In the genomic region with DNA sequence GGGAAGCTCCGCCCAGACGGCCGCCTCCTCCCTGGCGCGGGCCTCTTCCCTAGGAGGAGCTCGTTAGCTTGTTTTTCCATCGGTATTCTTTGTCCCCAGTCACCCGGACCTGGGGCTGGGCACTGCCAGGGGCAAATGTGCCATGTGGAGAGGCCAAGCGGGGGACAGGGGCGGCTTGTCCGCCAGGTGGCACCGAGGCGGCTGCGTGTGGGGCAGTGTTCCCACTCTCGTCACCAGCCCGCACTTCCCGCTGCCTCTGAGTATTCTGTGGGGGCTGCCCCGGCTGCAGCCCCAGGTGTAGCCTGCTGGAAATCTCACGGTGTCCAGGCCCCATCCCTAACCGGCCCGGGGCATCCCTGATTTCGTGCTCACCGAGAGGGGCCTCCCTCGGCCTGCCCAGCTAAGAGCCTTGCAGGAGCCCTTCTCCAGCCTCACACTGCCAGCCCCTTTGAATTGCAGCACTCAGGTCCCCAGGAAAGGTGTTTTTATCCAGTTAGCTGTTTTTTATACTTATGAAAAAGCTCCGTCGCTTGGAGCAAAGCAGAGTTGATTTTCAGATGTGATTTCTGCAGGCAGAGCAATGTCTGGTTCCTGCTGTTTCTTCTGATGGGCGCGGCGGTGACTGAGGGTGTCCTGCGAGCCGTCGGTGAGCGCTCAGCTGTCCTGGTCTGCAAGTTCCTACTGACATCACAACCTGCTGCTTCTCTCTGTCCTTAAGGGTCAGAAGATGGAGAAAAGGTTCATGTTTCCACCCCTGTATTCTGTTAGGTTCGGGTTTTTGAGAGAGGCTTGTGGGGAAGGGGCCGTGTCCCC, we compare ENCODE assay signal across 19 cellular contexts.
DNase-seq lines count a peak whose midpoint lies in the region; ATAC-seq and TF ChIP-seq lines count a peak whose summit lies in the region.
"Had no signal": no experiment of that assay in that cellular context is flagged by ENCODE, and none has a peak within 500 bp of the region (broad histone marks: within the 10 kb centered on the region; RNA-seq: fewer than 3 reads in every experiment).

No MANE protein-coding gene starts in this region.

- TF ChIP-seq POLR2A in Peyer's patch (IDR thresholded peaks at IDR 0.05) (no peak), prostate gland (IDR thresholded peaks at IDR 0.05) (peak; percentile 23)

- no peaks in the 10 kb centered on the region for H3K4me1 ChIP-seq in Peyer's patch
- H3K4me1 ChIP-seq in prostate gland (replicated peaks), result no peaks in the 10 kb centered on the region

- H3K4me3 Mint-ChIP-seq in natural killer cell, result no peak overlapping the region
- H3K4me3 Mint-ChIP-seq: activated CD8-positive, alpha-beta T cell treated with anti-CD3 and anti-CD28 coated beads, Interleukin-2, amount 10 ng/mL, durations not matched to agents 7 days and 5 days; activated naive CD8-positive, alpha-beta T cell treated with anti-CD3 and anti-CD28 coated beads for 36 hours; activated T-cell treated with anti-CD3 and anti-CD28 coated beads, Interleukin-2, amount 50 U/mL, for 72 hours; naive thymus-derived CD8-positive, alpha-beta T cell; stimulated activated naive CD8-positive, alpha-beta T cell treated with anti-CD3 and anti-CD28 coated beads, Interleukin-15, Interleukin-2, amounts not matched to agents 100 ng/mL and 50 ng/mL, for 24 hours had no signal

- no peaks in the 10 kb centered on the region for H3K4me1 Mint-ChIP-seq in natural killer cell
- H3K4me1 Mint-ChIP-seq: activated naive CD8-positive, alpha-beta T cell treated with anti-CD3 and anti-CD28 coated beads for 36 hours had no signal

- 51% methylated on average over 35 of the region's 35 CpGs for WGBS in prostate gland

- H3K9me3 ChIP-seq in Peyer's patch, result no peaks in the 10 kb centered on the region
- H3K9me3 ChIP-seq in prostate gland, result no peaks in the 10 kb centered on the region
- H3K9me3 ChIP-seq: MG63 had no signal

- H3K27ac Mint-ChIP-seq in natural killer cell, result no peak overlapping the region
- H3K27ac Mint-ChIP-seq: activated CD8-positive, alpha-beta T cell treated with anti-CD3 and anti-CD28 coated beads, Interleukin-2, amount 10 ng/mL, durations not matched to agents 7 days and 5 days; activated naive CD8-positive, alpha-beta T cell treated with anti-CD3 and anti-CD28 coated beads for 36 hours; activated T-cell treated with anti-CD3 and anti-CD28 coated beads, Interleukin-2, amount 50 U/mL, for 72 hours; stimulated activated naive CD8-positive, alpha-beta T cell treated with anti-CD3 and anti-CD28 coated beads, Interleukin-15, Interleukin-2, amounts not matched to agents 100 ng/mL and 50 ng/mL, for 24 hours had no signal

- H3K36me3 Mint-ChIP-seq in natural killer cell, result no peaks in the 10 kb centered on the region
- H3K36me3 Mint-ChIP-seq: activated naive CD8-positive, alpha-beta T cell treated with anti-CD3 and anti-CD28 coated beads for 36 hours; naive thymus-derived CD8-positive, alpha-beta T cell had no signal

- intact Hi-C loops in prostate gland (cut with DNase I) (no loop called here), natural killer cell (cut with micrococcal nuclease) (no loop called here)

- H3K4me3 ChIP-seq in Peyer's patch (no peak overlapping the region), prostate gland (no peak overlapping the region)
- H3K4me3 ChIP-seq: GM23248, MG63 had no signal

- H3K27me3 ChIP-seq in Peyer's patch, result no peaks in the 10 kb centered on the region
- no peaks in the 10 kb centered on the region for H3K27me3 ChIP-seq in prostate gland (replicated peaks; ENCODE audit: insufficient read depth)
- H3K27me3 ChIP-seq: MG63 had no signal

- TF ChIP-seq CTCF in Peyer's patch (IDR thresholded peaks at IDR 0.05) (peak in 1 of 6 experiments; percentile 7), prostate gland (IDR thresholded peaks at IDR 0.05) (peak in 3 of 4 experiments; percentile 17 to 47 (median 36)), natural killer cell (IDR thresholded peaks at IDR 0.05) (no peak)

- no peaks in the 10 kb centered on the region for H3K9me3 Mint-ChIP-seq in natural killer cell
- H3K9me3 Mint-ChIP-seq: activated naive CD8-positive, alpha-beta T cell treated with anti-CD3 and anti-CD28 coated beads for 36 hours; activated T-cell treated with anti-CD3 and anti-CD28 coated beads, Interleukin-2, amount 50 U/mL, for 72 hours; naive thymus-derived CD8-positive, alpha-beta T cell; stimulated activated naive CD8-positive, alpha-beta T cell treated with anti-CD3 and anti-CD28 coated beads, Interleukin-15, Interleukin-2, amounts not matched to agents 100 ng/mL and 50 ng/mL, for 24 hours had no signal

- H3K36me3 ChIP-seq in Peyer's patch (no peaks in the 10 kb centered on the region), prostate gland (no peaks in the 10 kb centered on the region)
- H3K36me3 ChIP-seq: MG63 had no signal

- no peak overlapping the region for H3K27ac ChIP-seq in Peyer's patch
- H3K27ac ChIP-seq in prostate gland, result peak overlapping the region in 1 of 2 donors; percentile 35
- H3K27ac ChIP-seq: GM23248 had no signal

- DNase-seq in DMS153 treated with DMSO at 0.1 percent for 48 hours (lab: John Stamatoyannopoulos, UW; ENCODE audit: unreplicated experiment) (peak; percentile 20), Peyer's patch (peak in 2 of 3 donors; percentile 56 to 68), islet precursor cell (peak; percentile 67), prostate gland (ENCODE audit: low spot score) (peak; percentile 60), natural killer cell (no peak), GM19238 (ENCODE audit: insufficient read length, low spot score) (no peak), amygdala (lab: John Stamatoyannopoulos, UW) (no peak)
- DNase-seq: activated CD8-positive, alpha-beta T cell treated with anti-CD3 and anti-CD28 coated beads, Interleukin-2, amount 10 ng/mL, durations not matched to agents 7 days and 5 days; activated naive CD8-positive, alpha-beta T cell treated with anti-CD3 and anti-CD28 coated beads for 36 hours; activated T-cell treated with anti-CD3 and anti-CD28 coated beads, Interleukin-2, amount 50 U/mL, for 72 hours; EL; GM23248; MG63; NCI-H187 treated with DMSO at 0.1 percent for 48 hours; NCI-H446 treated with DMSO at 0.1 percent for 48 hours; T-helper 2 cell had no signal

- ATAC-seq in natural killer cell, result no peak
- ATAC-seq: activated CD8-positive, alpha-beta T cell treated with anti-CD3 and anti-CD28 coated beads, Interleukin-2, amount 10 ng/mL, durations not matched to agents 7 days and 5 days; activated T-cell treated with anti-CD3 and anti-CD28 coated beads, Interleukin-2, amount 50 U/mL, for 72 hours; naive thymus-derived CD8-positive, alpha-beta T cell; Right ventricle myocardium inferior had no signal

- no peaks in the 10 kb centered on the region for H3K27me3 Mint-ChIP-seq in natural killer cell (ENCODE audit: low read depth in 2 of 2)
- H3K27me3 Mint-ChIP-seq: activated naive CD8-positive, alpha-beta T cell treated with anti-CD3 and anti-CD28 coated beads for 36 hours; stimulated activated naive CD8-positive, alpha-beta T cell treated with anti-CD3 and anti-CD28 coated beads, Interleukin-15, Interleukin-2, amounts not matched to agents 100 ng/mL and 50 ng/mL, for 24 hours had no signal

Comparison
In these comparisons a context has a peak if more than half of its experiments do, and no peak if none do; other contexts are left out.
1. DNase-seq: peak in DMS153 treated with DMSO at 0.1 percent for 48 hours (single experiment), Peyer's patch (2 of 3), islet precursor cell (single experiment) and prostate gland (single experiment); none in natural killer cell (single experiment), GM19238 (single experiment) and amygdala (0 of 56).